Comparison of ENCODE assay signal across 19 cellular contexts in the genomic region with DNA sequence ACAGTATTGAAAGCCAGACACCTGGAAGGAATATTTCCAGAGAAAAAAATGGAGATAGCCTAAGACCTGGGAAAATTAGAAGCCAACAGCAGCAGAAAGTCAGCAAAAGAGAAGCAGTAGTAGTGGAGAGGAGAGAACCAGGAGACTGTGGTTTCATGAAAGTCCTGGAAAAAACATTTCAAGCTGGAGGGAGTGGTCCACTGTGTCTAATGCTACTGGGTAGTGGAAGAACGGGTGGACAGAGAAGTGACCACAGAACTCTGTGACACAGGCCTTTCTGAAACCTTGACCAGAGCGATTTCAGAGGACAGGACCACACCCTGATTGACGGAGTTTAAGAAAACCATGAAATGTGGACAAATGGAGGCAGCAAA. TPM values are rescaled to one million over a fixed set of nuclear protein-coding genes. Genes with fewer than 3 reads are reported as not detected.
A peak's percentile ranks its signal among the peaks of the same experiment; 100 is the strongest.
DNase-seq lines count a peak whose midpoint lies in the region; ATAC-seq and TF ChIP-seq lines count a peak whose summit lies in the region.
"Had no signal": no experiment of that assay in that cellular context is flagged by ENCODE, and none has a peak within 500 bp of the region (broad histone marks: within the 10 kb centered on the region; RNA-seq: fewer than 3 reads in every experiment).

No MANE protein-coding gene starts in this region.

- H3K36me3 ChIP-seq in OCI-LY3 (replicated peaks; ENCODE audit: low read depth, low read length): peaks cover 7% of the 10 kb centered on the region
- H3K36me3 ChIP-seq: brain microvascular endothelial cell, esophagus muscularis mucosa, neural progenitor cell had no signal

- no peaks in the 10 kb centered on the region for H3K27me3 ChIP-seq in OCI-LY3 (ENCODE audit: low read depth, low read length)
- H3K27me3 ChIP-seq: brain microvascular endothelial cell, dorsolateral prefrontal cortex, esophagus muscularis mucosa, neural progenitor cell had no signal

- H3K4me1 Mint-ChIP-seq in activated naive CD8-positive, alpha-beta T cell (ENCODE audit: low read depth): peaks cover 36% of the 10 kb centered on the region
- peaks cover 22% of the 10 kb centered on the region for H3K4me1 Mint-ChIP-seq in activated naive CD8-positive, alpha-beta T cell treated with anti-CD3 and anti-CD28 coated beads for 36 hours
- H3K4me1 Mint-ChIP-seq in effector memory CD8-positive, alpha-beta T cell (ENCODE audit: low read depth in 2 of 2): peaks cover 17 to 27% of the 10 kb centered on the region in 2 donors
- H3K4me1 Mint-ChIP-seq in type B pancreatic cell (ENCODE audit: unreplicated experiment): no peaks in the 10 kb centered on the region
- H3K4me1 Mint-ChIP-seq: neural progenitor cell had no signal

- peaks cover 65% of the 10 kb centered on the region for H3K4me1 ChIP-seq in OCI-LY3 (ENCODE audit: low read length)
- H3K4me1 ChIP-seq: esophagus muscularis mucosa, neural progenitor cell had no signal

- H3K36me3 Mint-ChIP-seq in activated naive CD8-positive, alpha-beta T cell: no peaks in the 10 kb centered on the region
- H3K36me3 Mint-ChIP-seq in activated naive CD8-positive, alpha-beta T cell treated with anti-CD3 and anti-CD28 coated beads for 36 hours: peaks cover 2% of the 10 kb centered on the region
- peaks cover 4% of the 10 kb centered on the region for H3K36me3 Mint-ChIP-seq in effector memory CD8-positive, alpha-beta T cell (ENCODE audit: insufficient read depth)
- no peaks in the 10 kb centered on the region for H3K36me3 Mint-ChIP-seq in type B pancreatic cell
- H3K36me3 Mint-ChIP-seq: neural progenitor cell had no signal

- H3K9me3 Mint-ChIP-seq in activated naive CD8-positive, alpha-beta T cell (ENCODE audit: low read depth): peaks cover 5% of the 10 kb centered on the region
- H3K9me3 Mint-ChIP-seq in activated naive CD8-positive, alpha-beta T cell treated with anti-CD3 and anti-CD28 coated beads for 36 hours: no peaks in the 10 kb centered on the region
- H3K9me3 Mint-ChIP-seq in effector memory CD8-positive, alpha-beta T cell: no peaks in the 10 kb centered on the region
- peaks cover 13% of the 10 kb centered on the region for H3K9me3 Mint-ChIP-seq in type B pancreatic cell
- H3K9me3 Mint-ChIP-seq: neural progenitor cell had no signal

- H3K4me3 Mint-ChIP-seq in activated naive CD8-positive, alpha-beta T cell: peak overlapping the region; percentile 2
- no peak overlapping the region for H3K4me3 Mint-ChIP-seq in activated naive CD8-positive, alpha-beta T cell treated with anti-CD3 and anti-CD28 coated beads for 36 hours
- peak overlapping the region; percentile 63 to 64 for H3K4me3 Mint-ChIP-seq in effector memory CD8-positive, alpha-beta T cell
- no peak overlapping the region for H3K4me3 Mint-ChIP-seq in type B pancreatic cell
- H3K4me3 Mint-ChIP-seq: neural progenitor cell had no signal

- peak overlapping the region; percentile 46 for H3K4me2 ChIP-seq in OCI-LY3 (ENCODE audit: low read length)
- H3K4me2 ChIP-seq: neural progenitor cell had no signal

- peaks cover 8% of the 10 kb centered on the region; the same call in 1 of the 2 replicates for H3K9me3 ChIP-seq in OCI-LY3 (ENCODE audit: insufficient read depth, low read length)

- no peaks in the 10 kb centered on the region for H4K20me1 ChIP-seq in OCI-LY3 (ENCODE audit: insufficient read depth, low read length)

- no peak for TF ChIP-seq CTCF in OCI-LY3 (IDR thresholded peaks at IDR 0.05; ENCODE audit: low read depth, low read length)
- TF ChIP-seq CTCF in type B pancreatic cell (conservative IDR thresholded peaks at IDR 0.05): no peak

- H2AFZ ChIP-seq in OCI-LY3 (ENCODE audit: low read depth, low read length): peak overlapping the region; percentile 76; the same call in 1 of the 2 replicates
- H2AFZ ChIP-seq: neural progenitor cell had no signal

- no peaks in the 10 kb centered on the region for H3K27me3 Mint-ChIP-seq in activated naive CD8-positive, alpha-beta T cell
- no peaks in the 10 kb centered on the region for H3K27me3 Mint-ChIP-seq in activated naive CD8-positive, alpha-beta T cell treated with anti-CD3 and anti-CD28 coated beads for 36 hours
- H3K27me3 Mint-ChIP-seq in effector memory CD8-positive, alpha-beta T cell: no peaks in the 10 kb centered on the region
- H3K27me3 Mint-ChIP-seq in type B pancreatic cell: no peaks in the 10 kb centered on the region

- no peaks in the 10 kb centered on the region for H3K79me2 ChIP-seq in OCI-LY3 (ENCODE audit: low read length)

- no peak for DNase-seq in activated naive CD8-positive, alpha-beta T cell treated with anti-CD3 and anti-CD28 coated beads for 36 hours
- DNase-seq in effector memory CD8-positive, alpha-beta T cell: no peak
- DNase-seq in type B pancreatic cell (ENCODE audit: extremely low spot score, unreplicated experiment) (no peak), hippocampal formation (lab: John Stamatoyannopoulos, UW) (no peak)
- DNase-seq in stimulated activated CD4-positive, alpha-beta T cell treated with anti-CD3 and anti-CD28 coated beads, Interleukin-12 subunit alpha, Interleukin-12 subunit beta, amount 100 ng/mL, for 4 hours: no peak
- DNase-seq: activated naive CD4-positive, alpha-beta T cell treated with anti-CD3 and anti-CD28 coated beads, Interleukin-2, amount 50 U/mL, for 16 hours; brain microvascular endothelial cell; dorsolateral prefrontal cortex; glutamatergic neuron; HCEC 1CT; NCI-H1436; retina; Right ventricle myocardium superior; stimulated activated CD4-positive, alpha-beta T cell treated with anti-CD3 and anti-CD28 coated beads, Interleukin-1b, Interleukin-23, amount 100 ng/mL, for 48 hours had no signal

- no peak overlapping the region for H3K27ac Mint-ChIP-seq in activated naive CD8-positive, alpha-beta T cell
- H3K27ac Mint-ChIP-seq in activated naive CD8-positive, alpha-beta T cell treated with anti-CD3 and anti-CD28 coated beads for 36 hours: no peak overlapping the region
- H3K27ac Mint-ChIP-seq in effector memory CD8-positive, alpha-beta T cell: peak overlapping the region; percentile 67 to 81
- H3K27ac Mint-ChIP-seq in type B pancreatic cell: peak overlapping the region; percentile 88
- H3K27ac Mint-ChIP-seq: neural progenitor cell had no signal

- ATAC-seq in effector memory CD8-positive, alpha-beta T cell (replicated peaks): no peak
- ATAC-seq in HG02981 (IDR thresholded peaks at IDR 0.05; ENCODE audit: unreplicated experiment): no peak

- H3K9ac ChIP-seq in OCI-LY3 (ENCODE audit: low read length): peak overlapping the region; percentile 51
- H3K9ac ChIP-seq: neural progenitor cell had no signal

- peak overlapping the region; percentile 97 for H3K27ac ChIP-seq in OCI-LY3 (ENCODE audit: low read length)
- H3K27ac ChIP-seq: brain microvascular endothelial cell, dorsolateral prefrontal cortex, esophagus muscularis mucosa, neural progenitor cell had no signal

- H3K4me3 ChIP-seq in OCI-LY3 (ENCODE audit: low read length): peak overlapping the region; percentile 19
- H3K4me3 ChIP-seq: dorsolateral prefrontal cortex, esophagus muscularis mucosa, neural progenitor cell had no signal

RNA-seq across cellular contexts. Expression of a gene that starts 15.3 kb away (rescaled TPM):
- total RNA-seq in activated naive CD8-positive, alpha-beta T cell treated with anti-CD3 and anti-CD28 coated beads for 36 hours: 1 to 10 TPM; 2.4 TPM
- total RNA-seq in type B pancreatic cell (ENCODE audit: low replicate concordance): 31.2 and 33.4 TPM in 2 replicates

Comparison
In these comparisons a context has a peak if more than half of its experiments do, and no peak if none do; other contexts are left out.
1. H3K4me3 Mint-ChIP-seq: peak in activated naive CD8-positive, alpha-beta T cell (single experiment) and effector memory CD8-positive, alpha-beta T cell (2 of 2); none in activated naive CD8-positive, alpha-beta T cell treated with anti-CD3 and anti-CD28 coated beads for 36 hours (single experiment) and type B pancreatic cell (single experiment).
2. H3K27ac Mint-ChIP-seq: peak in effector memory CD8-positive, alpha-beta T cell (2 of 2) and type B pancreatic cell (single experiment); none in activated naive CD8-positive, alpha-beta T cell (single experiment) and activated naive CD8-positive, alpha-beta T cell treated with anti-CD3 and anti-CD28 coated beads for 36 hours (single experiment).